Comparison of ENCODE assay signal across 1 cellular context in genomic region chr7:120949393-120949799, GRCh38.
TF ChIP-seq lines count a peak whose summit lies in the region.

No MANE protein-coding gene starts in this region.

TF ChIP-seq in K562, 482 proteins besides CTCF, POLR2A, EP300 and RAD21 (continued from another document and continues in another):
- TF ChIP-seq JUN (IDR thresholded peaks at IDR 0.05; ENCODE audit: borderline replicate concordance, low read depth, low read length) (0 out of 2 replicates have a peak, but pooled peaks have one; percentile 10), JUN (CRISPR knock-in tag; IDR thresholded peaks at IDR 0.05; ENCODE audit: borderline replicate concordance) (no peak), ARID1B (IDR thresholded peaks at IDR 0.05) (peak; percentile 10; the same call in 1 of the 2 replicates), ARNT (IDR thresholded peaks at IDR 0.05) (0 out of 4 replicates have a peak, but pooled peaks of 1 of the 2 experiments have one; percentile 45), TAF9B (IDR thresholded peaks at IDR 0.05; ENCODE audit: partially characterized antibody) (peak; percentile 37), MTA1 (IDR thresholded peaks at IDR 0.05; ENCODE audit: borderline replicate concordance) (peak; percentile 60), CTBP1 (IDR thresholded peaks at IDR 0.05; ENCODE audit: borderline replicate concordance) (peak; percentile 36; the same call in 1 of the 2 replicates), IRF9 (tag; IDR thresholded peaks at IDR 0.05) (no peak), ZNF431 (CRISPR knock-in tag; IDR thresholded peaks at IDR 0.05) (no peak), SMAD2 (IDR thresholded peaks at IDR 0.05; ENCODE audit: low read depth, low read length) (no peak), DNMT1 (IDR thresholded peaks at IDR 0.05) (0 out of 2 replicates have a peak, but pooled peaks have one; percentile 41), NUFIP1 (IDR thresholded peaks at IDR 0.05; ENCODE audit: partially characterized antibody) (peak; percentile 56), POLR2B (IDR thresholded peaks at IDR 0.05; ENCODE audit: low read depth, partially characterized antibody) (peak; percentile 49), ZNF830 (CRISPR knock-in tag; IDR thresholded peaks at IDR 0.05) (no peak), XRCC3 (IDR thresholded peaks at IDR 0.05) (no peak), PKNOX1 (IDR thresholded peaks at IDR 0.05) (peak; percentile 22; the same call in 1 of the 2 replicates), NR2C1 (IDR thresholded peaks at IDR 0.05) (peak; percentile 23; the same call in 1 of the 2 replicates), NR2C1 (tag; IDR thresholded peaks at IDR 0.05) (no peak), TAF7 (tag; IDR thresholded peaks at IDR 0.05) (no peak), ZNF280A (IDR thresholded peaks at IDR 0.05; ENCODE audit: low read depth, partially characterized antibody) (no peak), PHB (CRISPR knock-in tag; IDR thresholded peaks at IDR 0.05) (no peak), ZNF717 (CRISPR knock-in tag; IDR thresholded peaks at IDR 0.05) (no peak), PYGO2 (tag; IDR thresholded peaks at IDR 0.05) (no peak), NFE2 (IDR thresholded peaks at IDR 0.05; ENCODE audit: low read depth) (peak; percentile 42; the same call in 1 of the 2 replicates), ZBTB40 (IDR thresholded peaks at IDR 0.05) (peak; percentile 63; the same call in 1 of the 2 replicates), ZBTB40 (CRISPR knock-in tag; IDR thresholded peaks at IDR 0.05) (no peak), LARP7 (IDR thresholded peaks at IDR 0.05) (peak; percentile 48; the same call in 1 of the 2 replicates), MLLT1 (IDR thresholded peaks at IDR 0.05) (no peak; a peak in 1 of 4 replicates), FOXK2 (conservative IDR thresholded peaks at IDR 0.05 in 1 of 2, IDR thresholded peaks at IDR 0.05 in 1 of 2; ENCODE audit: low read depth in 2 of 2) (peak; percentile 29 to 32; a peak in 1 of 4 replicates), RBM25 (IDR thresholded peaks at IDR 0.05; ENCODE audit: low read depth, low read length, severe bottlenecking) (no peak), NFRKB (IDR thresholded peaks at IDR 0.05; ENCODE audit: low read depth) (peak; percentile 53; the same call in 1 of the 2 replicates), BRF1 (IDR thresholded peaks at IDR 0.05; ENCODE audit: borderline replicate concordance, extremely low read depth, insufficient read length) (no peak), MEIS2 (IDR thresholded peaks at IDR 0.05; ENCODE audit: partially characterized antibody) (peak; percentile 55), MTA2 (IDR thresholded peaks at IDR 0.05; ENCODE audit: low read depth) (0 out of 2 replicates have a peak, but pooled peaks have one; percentile 23), ZNF512 (tag; IDR thresholded peaks at IDR 0.05) (peak; percentile 97), ZNF316 (IDR thresholded peaks at IDR 0.05) (peak; percentile 57), NR1H2 (CRISPR knock-in tag; IDR thresholded peaks at IDR 0.05) (no peak), SLC30A9 (CRISPR knock-in tag; IDR thresholded peaks at IDR 0.05) (no peak), NFIX (CRISPR knock-in tag; IDR thresholded peaks at IDR 0.05; ENCODE audit: low read depth) (no peak)
- TF ChIP-seq, protein P1, sequence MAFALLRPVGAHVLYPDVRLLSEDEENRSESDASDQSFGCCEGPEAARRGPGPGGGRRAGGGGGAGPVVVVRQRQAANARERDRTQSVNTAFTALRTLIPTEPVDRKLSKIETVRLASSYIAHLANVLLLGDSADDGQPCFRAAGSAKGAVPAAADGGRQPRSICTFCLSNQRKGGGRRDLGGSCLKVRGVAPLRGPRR (CRISPR knock-in tag; IDR thresholded peaks at IDR 0.05), result no peak
- TF ChIP-seq, protein P2, sequence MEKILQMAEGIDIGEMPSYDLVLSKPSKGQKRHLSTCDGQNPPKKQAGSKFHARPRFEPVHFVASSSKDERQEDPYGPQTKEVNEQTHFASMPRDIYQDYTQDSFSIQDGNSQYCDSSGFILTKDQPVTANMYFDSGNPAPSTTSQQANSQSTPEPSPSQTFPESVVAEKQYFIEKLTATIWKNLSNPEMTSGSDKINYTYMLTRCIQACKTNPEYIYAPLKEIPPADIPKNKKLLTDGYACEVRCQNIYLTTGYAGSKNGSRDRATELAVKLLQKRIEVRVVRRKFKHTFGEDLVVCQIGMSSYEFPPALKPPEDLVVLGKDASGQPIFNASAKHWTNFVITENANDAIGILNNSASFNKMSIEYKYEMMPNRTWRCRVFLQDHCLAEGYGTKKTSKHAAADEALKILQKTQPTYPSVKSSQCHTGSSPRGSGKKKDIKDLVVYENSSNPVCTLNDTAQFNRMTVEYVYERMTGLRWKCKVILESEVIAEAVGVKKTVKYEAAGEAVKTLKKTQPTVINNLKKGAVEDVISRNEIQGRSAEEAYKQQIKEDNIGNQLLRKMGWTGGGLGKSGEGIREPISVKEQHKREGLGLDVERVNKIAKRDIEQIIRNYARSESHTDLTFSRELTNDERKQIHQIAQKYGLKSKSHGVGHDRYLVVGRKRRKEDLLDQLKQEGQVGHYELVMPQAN (IDR thresholded peaks at IDR 0.05; ENCODE audit: borderline replicate concordance), result peak; percentile 31; the same call in 1 of the 2 replicates
- TF ChIP-seq, protein P3, sequence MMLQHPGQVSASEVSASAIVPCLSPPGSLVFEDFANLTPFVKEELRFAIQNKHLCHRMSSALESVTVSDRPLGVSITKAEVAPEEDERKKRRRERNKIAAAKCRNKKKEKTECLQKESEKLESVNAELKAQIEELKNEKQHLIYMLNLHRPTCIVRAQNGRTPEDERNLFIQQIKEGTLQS (IDR thresholded peaks at IDR 0.05), result 0 out of 2 replicates have a peak, but pooled peaks have one; percentile 11
- TF ChIP-seq, protein P3 (CRISPR knock-in tag; conservative IDR thresholded peaks at IDR 0.05), result no peak
- TF ChIP-seq, protein P4, sequence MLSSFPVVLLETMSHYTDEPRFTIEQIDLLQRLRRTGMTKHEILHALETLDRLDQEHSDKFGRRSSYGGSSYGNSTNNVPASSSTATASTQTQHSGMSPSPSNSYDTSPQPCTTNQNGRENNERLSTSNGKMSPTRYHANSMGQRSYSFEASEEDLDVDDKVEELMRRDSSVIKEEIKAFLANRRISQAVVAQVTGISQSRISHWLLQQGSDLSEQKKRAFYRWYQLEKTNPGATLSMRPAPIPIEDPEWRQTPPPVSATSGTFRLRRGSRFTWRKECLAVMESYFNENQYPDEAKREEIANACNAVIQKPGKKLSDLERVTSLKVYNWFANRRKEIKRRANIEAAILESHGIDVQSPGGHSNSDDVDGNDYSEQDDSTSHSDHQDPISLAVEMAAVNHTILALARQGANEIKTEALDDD (IDR thresholded peaks at IDR 0.05), result no peak
